9 cellular contexts compared by ENCODE assay signal in genomic region chr1:74767490-74767889, GRCh38. TPM values are rescaled to one million over a fixed set of nuclear protein-coding genes. Genes with fewer than 3 reads are reported as not detected.
DNase-seq lines count a peak whose midpoint lies in the region; ATAC-seq and TF ChIP-seq lines count a peak whose summit lies in the region.
"Had no signal": no experiment of that assay in that cellular context is flagged by ENCODE, and none has a peak within 500 bp of the region (broad histone marks: within the 10 kb centered on the region; RNA-seq: fewer than 3 reads in every experiment).

No MANE protein-coding gene starts in this region.

- no peaks in the 10 kb centered on the region for H3K36me3 ChIP-seq in neural progenitor cell

- no peaks in the 10 kb centered on the region for H3F3A ChIP-seq in neural progenitor cell (ENCODE audit: low read depth)

- CTCF ChIA-PET in WTC11 (lab: Charles Lee) = interaction anchor here (0.5 to 1.5 kb wide), 38 partner anchors 8 to 681 kb away, joined by 3 to 15 read pairs (median 4); partner anchors contain the start of genes CRYZ, ERICH3, LHX8 and TYW3
- CTCF ChIA-PET in activated naive CD4-positive, alpha-beta T cell treated with anti-CD3 and anti-CD28 coated beads, Interleukin-2, amount 10 ng/mL, durations not matched to agents 7 days and 5 days (lab: Charles Lee) = interaction anchor here (0.9 to 1.5 kb wide), 2 partner anchors 29 to 435 kb away, joined by 3 to 5 read pairs; no protein-coding TSS in a partner anchor

- H3K4me1 ChIP-seq in neural progenitor cell = no peaks in the 10 kb centered on the region

- POLR2A ChIA-PET in WTC11 (lab: Charles Lee) = no interaction called here

- no peaks in the 10 kb centered on the region for H4K20me1 ChIP-seq in neural progenitor cell (ENCODE audit: low read depth)

- no peaks in the 10 kb centered on the region for H3K27me3 Mint-ChIP-seq in WTC11 (ENCODE audit: low read depth)
- H3K27me3 Mint-ChIP-seq in neural progenitor cell (ENCODE audit: insufficient read depth, low read depth) = no peaks in the 10 kb centered on the region
- no peaks in the 10 kb centered on the region for H3K27me3 Mint-ChIP-seq in effector memory CD8-positive, alpha-beta T cell
- no peaks in the 10 kb centered on the region for H3K27me3 Mint-ChIP-seq in activated naive CD4-positive, alpha-beta T cell treated with anti-CD3 and anti-CD28 coated beads, Interleukin-2, amount 10 ng/mL, durations not matched to agents 7 days and 5 days

- no peak overlapping the region for H3K4me3 ChIP-seq in neural progenitor cell

- H2AFZ ChIP-seq in neural progenitor cell (replicated peaks) = no peak overlapping the region

- no peak overlapping the region for H3K27ac Mint-ChIP-seq in WTC11
- H3K27ac Mint-ChIP-seq in neural progenitor cell = no peak overlapping the region
- H3K27ac Mint-ChIP-seq in effector memory CD8-positive, alpha-beta T cell = no peak overlapping the region
- H3K27ac Mint-ChIP-seq in activated naive CD4-positive, alpha-beta T cell treated with anti-CD3 and anti-CD28 coated beads, Interleukin-2, amount 10 ng/mL, durations not matched to agents 7 days and 5 days = no peak overlapping the region

- no peaks in the 10 kb centered on the region for H3K79me2 ChIP-seq in neural progenitor cell (ENCODE audit: low read depth)

- peak; percentile 42; the same call in 1 of the 2 replicates for TF ChIP-seq CTCF in WTC11 (IDR thresholded peaks at IDR 0.05)
- peak; percentile 55 for TF ChIP-seq CTCF in neural progenitor cell (IDR thresholded peaks at IDR 0.05)

- DNase-seq in NCI-H146 (lab: John Stamatoyannopoulos, UW) (peak; percentile 19), NCI-H146 treated with DMSO at 0.1 percent for 48 hours (lab: John Stamatoyannopoulos, UW; ENCODE audit: unreplicated experiment) (no peak), WTC11 (ENCODE audit: low spot score) (peak; percentile 54), neural progenitor cell (ENCODE audit: low spot score) (peak; percentile 40), superior temporal gyrus (ENCODE audit: extremely low spot score) (no peak)
- no peak for DNase-seq in effector memory CD8-positive, alpha-beta T cell
- no peak for DNase-seq in activated naive CD4-positive, alpha-beta T cell treated with anti-CD3 and anti-CD28 coated beads, Interleukin-2, amount 10 ng/mL, durations not matched to agents 7 days and 5 days
- DNase-seq: stimulated activated CD4-positive, alpha-beta T cell treated with anti-CD3 and anti-CD28 coated beads, Interleukin-2, amount 100 ng/mL, for 48 hours had no signal

- H3K36me3 Mint-ChIP-seq in WTC11 (peaks cover 6% of the 10 kb centered on the region; the same call in 1 of the 2 replicates), neural progenitor cell (no peaks in the 10 kb centered on the region)
- peaks cover 6% of the 10 kb centered on the region for H3K36me3 Mint-ChIP-seq in effector memory CD8-positive, alpha-beta T cell (ENCODE audit: insufficient read depth)
- peaks cover 15% of the 10 kb centered on the region for H3K36me3 Mint-ChIP-seq in activated naive CD4-positive, alpha-beta T cell treated with anti-CD3 and anti-CD28 coated beads, Interleukin-2, amount 10 ng/mL, durations not matched to agents 7 days and 5 days

- no peaks in the 10 kb centered on the region for H3K27me3 ChIP-seq in neural progenitor cell

- no peak overlapping the region for H3K27ac ChIP-seq in neural progenitor cell

- H3K4me2 ChIP-seq in neural progenitor cell = no peak overlapping the region

- H3K4me3 Mint-ChIP-seq in WTC11 (no peak overlapping the region), neural progenitor cell (no peak overlapping the region)
- no peak overlapping the region for H3K4me3 Mint-ChIP-seq in effector memory CD8-positive, alpha-beta T cell
- H3K4me3 Mint-ChIP-seq in activated naive CD4-positive, alpha-beta T cell treated with anti-CD3 and anti-CD28 coated beads, Interleukin-2, amount 10 ng/mL, durations not matched to agents 7 days and 5 days = no peak overlapping the region

- peak; percentile 66 for ATAC-seq in HG03354 (IDR thresholded peaks at IDR 0.05; ENCODE audit: poor library complexity, severe bottlenecking, unreplicated experiment)
- ATAC-seq in WTC11 = peak; percentile 95
- ATAC-seq in effector memory CD8-positive, alpha-beta T cell (replicated peaks) = no peak

- H3K9me3 Mint-ChIP-seq in WTC11 (no peaks in the 10 kb centered on the region), neural progenitor cell (no peaks in the 10 kb centered on the region)
- no peaks in the 10 kb centered on the region for H3K9me3 Mint-ChIP-seq in effector memory CD8-positive, alpha-beta T cell
- no peaks in the 10 kb centered on the region for H3K9me3 Mint-ChIP-seq in activated naive CD4-positive, alpha-beta T cell treated with anti-CD3 and anti-CD28 coated beads, Interleukin-2, amount 10 ng/mL, durations not matched to agents 7 days and 5 days

- no peaks in the 10 kb centered on the region for H3K9me3 ChIP-seq in neural progenitor cell (ENCODE audit: low read depth)

- no peak overlapping the region for H3K9ac ChIP-seq in neural progenitor cell

- H3K4me1 Mint-ChIP-seq in WTC11 (no peaks in the 10 kb centered on the region), neural progenitor cell (no peaks in the 10 kb centered on the region)
- peaks cover 0 to 4% of the 10 kb centered on the region in 2 donors for H3K4me1 Mint-ChIP-seq in effector memory CD8-positive, alpha-beta T cell (ENCODE audit: low read depth in 2 of 2)
- H3K4me1 Mint-ChIP-seq in activated naive CD4-positive, alpha-beta T cell treated with anti-CD3 and anti-CD28 coated beads, Interleukin-2, amount 10 ng/mL, durations not matched to agents 7 days and 5 days = peaks cover 4% of the 10 kb centered on the region

TF ChIP-seq in WTC11, 78 proteins besides CTCF, POLR2A, EP300 and RAD21:
- no peak for TF ChIP-seq ELF4 (CRISPR knock-in tag; IDR thresholded peaks at IDR 0.05; ENCODE audit: low read depth)
- TF ChIP-seq ZNF396 (CRISPR knock-in tag; IDR thresholded peaks at IDR 0.05; ENCODE audit: borderline replicate concordance) = no peak
- TF ChIP-seq TP53 (CRISPR knock-in tag; IDR thresholded peaks at IDR 0.05) = no peak
- TF ChIP-seq ZBTB21 (CRISPR knock-in tag; IDR thresholded peaks at IDR 0.05; ENCODE audit: borderline replicate concordance) = no peak
- TF ChIP-seq FOXK1 (CRISPR knock-in tag; IDR thresholded peaks at IDR 0.05) = no peak
- TF ChIP-seq FOXJ3 (CRISPR knock-in tag; IDR thresholded peaks at IDR 0.05; ENCODE audit: borderline replicate concordance) = no peak
- TF ChIP-seq ZNF423 (CRISPR knock-in tag; IDR thresholded peaks at IDR 0.05) = no peak
- no peak for TF ChIP-seq IRF2 (CRISPR knock-in tag; IDR thresholded peaks at IDR 0.05; ENCODE audit: borderline replicate concordance, low read depth)
- TF ChIP-seq FOXP1 (CRISPR knock-in tag; IDR thresholded peaks at IDR 0.05; ENCODE audit: borderline replicate concordance) = no peak
- no peak for TF ChIP-seq ZNF671 (CRISPR knock-in tag; IDR thresholded peaks at IDR 0.05)
- no peak for TF ChIP-seq MAX (CRISPR knock-in tag; IDR thresholded peaks at IDR 0.05)
- TF ChIP-seq GABPB1 (CRISPR knock-in tag; IDR thresholded peaks at IDR 0.05) = no peak
- TF ChIP-seq STAT6 (CRISPR knock-in tag; conservative IDR thresholded peaks at IDR 0.05; ENCODE audit: low read depth) = no peak
TF ChIP-seq in WTC11: peak in this region for 0.

RNA-seq across cellular contexts. Expression of gene TYW3, which starts 34.5 kb away (rescaled TPM):
- total RNA-seq in WTC11 (2021) (31.8 to 33.1 TPM (median 32.9 TPM) in 3 replicates), neural progenitor cell (ENCODE audit: low replicate concordance) (0.13 TPM in 1 of 2 replicates, not detected in the other)

RNA-seq across cellular contexts. Expression of gene CRYZ, which starts 34.6 kb away (rescaled TPM):
- 42.2 to 44.2 TPM (median 43.5 TPM) in 3 replicates for total RNA-seq in WTC11 (2021)
- total RNA-seq in neural progenitor cell (ENCODE audit: low replicate concordance) = not detected in 2 replicates

Comparison
In these comparisons a context has a peak if more than half of its experiments do, and no peak if none do; other contexts are left out.
1. DNase-seq: peak in NCI-H146 (single experiment), WTC11 (single experiment) and neural progenitor cell (single experiment); none in NCI-H146 treated with DMSO at 0.1 percent for 48 hours (single experiment), effector memory CD8-positive, alpha-beta T cell (0 of 3), superior temporal gyrus (single experiment) and activated naive CD4-positive, alpha-beta T cell treated with anti-CD3 and anti-CD28 coated beads, Interleukin-2, amount 10 ng/mL, durations not matched to agents 7 days and 5 days (single experiment).
2. RNA of gene TYW3, which starts 34.5 kb away (total RNA-seq): 31.8 to 33.1 TPM in WTC11; 0.13 TPM in neural progenitor cell; every median in the first group is over 10 times any median in the second.
3. RNA of gene CRYZ, which starts 34.6 kb away (total RNA-seq): 42.2 to 44.2 TPM in WTC11; not detected in neural progenitor cell; every median in the first group is over 10 times any median in the second.